ENCODE assay signal across 1 cellular context in the genomic region with DNA sequence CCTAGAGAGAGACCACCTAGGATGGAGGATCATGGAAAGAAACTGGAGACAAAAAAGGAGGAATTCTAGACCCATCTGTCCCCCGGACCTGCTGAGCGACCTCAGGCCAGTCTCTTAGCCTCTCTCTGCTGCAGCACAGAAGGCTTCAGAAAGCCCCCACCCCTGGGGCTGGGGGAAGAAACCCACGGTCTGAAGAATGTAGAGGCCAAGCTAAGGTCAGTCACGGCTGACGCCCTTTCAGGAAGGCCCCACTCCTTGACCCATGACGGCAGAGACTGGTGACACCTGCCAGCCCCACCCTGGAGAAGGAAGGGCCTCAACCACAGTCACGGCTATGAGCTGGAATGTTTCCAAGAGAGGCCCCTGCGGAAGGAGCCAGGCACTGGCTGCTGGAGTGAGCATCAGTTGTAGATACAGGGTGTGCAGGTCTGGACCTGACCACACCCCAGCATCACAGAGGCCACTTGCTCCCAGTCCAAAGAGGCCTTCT.
TF ChIP-seq lines count a peak whose summit lies in the region.

No MANE protein-coding gene starts in this region.

TF ChIP-seq in HEK293, 187 proteins besides CTCF, POLR2A, EP300 and RAD21 (continued from another document):
- peak; percentile 35; the same call in 1 of the 2 replicates for TF ChIP-seq OSR2 (tag by site-specific recombination; IDR thresholded peaks at IDR 0.05)
- TF ChIP-seq ZNF768 (tag by site-specific recombination; IDR thresholded peaks at IDR 0.05) = 0 out of 2 replicates have a peak, but pooled peaks have one; percentile 14
- peak; percentile 88 for TF ChIP-seq KLF1 (tag by site-specific recombination; IDR thresholded peaks at IDR 0.05)
TF ChIP-seq in HEK293: peak in this region for 6.
